ENCODE assay signal across 1 cellular context in the genomic region with DNA sequence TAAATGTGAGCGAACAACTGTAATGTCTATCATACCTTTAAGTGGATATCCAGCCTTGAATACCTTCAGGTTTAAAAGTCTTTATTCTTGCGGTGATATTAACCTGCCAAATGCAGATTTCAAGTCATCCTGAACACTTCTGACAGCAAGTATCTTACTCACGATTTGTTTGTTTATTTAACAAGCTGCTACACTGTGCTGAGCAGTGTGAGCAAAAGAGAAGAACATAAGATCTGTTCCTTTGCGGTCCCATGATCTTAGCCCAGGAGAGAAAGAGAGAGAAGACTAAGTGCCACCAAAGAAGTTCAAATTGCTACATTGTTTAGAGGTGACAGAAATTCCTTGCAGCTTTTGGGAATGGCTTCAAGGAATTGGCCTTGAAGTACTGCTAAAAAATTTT.
TF ChIP-seq lines count a peak whose summit lies in the region.

No MANE protein-coding gene starts in this region.

TF ChIP-seq in IMR-90, 13 proteins besides CTCF, POLR2A, EP300 and RAD21:
- no peak for TF ChIP-seq MAFK (IDR thresholded peaks at IDR 0.05; ENCODE audit: low read depth, low read length)
- TF ChIP-seq BHLHE40 (IDR thresholded peaks at IDR 0.05; ENCODE audit: low read depth, low read length) = peak; percentile 53; the same call in 1 of the 2 replicates
- TF ChIP-seq FOS (IDR thresholded peaks at IDR 0.05; ENCODE audit: low read depth, low read length) = 0 out of 2 replicates have a peak, but pooled peaks have one; percentile 4
